ENCODE assay signal across 8 cellular contexts in the genomic region with DNA sequence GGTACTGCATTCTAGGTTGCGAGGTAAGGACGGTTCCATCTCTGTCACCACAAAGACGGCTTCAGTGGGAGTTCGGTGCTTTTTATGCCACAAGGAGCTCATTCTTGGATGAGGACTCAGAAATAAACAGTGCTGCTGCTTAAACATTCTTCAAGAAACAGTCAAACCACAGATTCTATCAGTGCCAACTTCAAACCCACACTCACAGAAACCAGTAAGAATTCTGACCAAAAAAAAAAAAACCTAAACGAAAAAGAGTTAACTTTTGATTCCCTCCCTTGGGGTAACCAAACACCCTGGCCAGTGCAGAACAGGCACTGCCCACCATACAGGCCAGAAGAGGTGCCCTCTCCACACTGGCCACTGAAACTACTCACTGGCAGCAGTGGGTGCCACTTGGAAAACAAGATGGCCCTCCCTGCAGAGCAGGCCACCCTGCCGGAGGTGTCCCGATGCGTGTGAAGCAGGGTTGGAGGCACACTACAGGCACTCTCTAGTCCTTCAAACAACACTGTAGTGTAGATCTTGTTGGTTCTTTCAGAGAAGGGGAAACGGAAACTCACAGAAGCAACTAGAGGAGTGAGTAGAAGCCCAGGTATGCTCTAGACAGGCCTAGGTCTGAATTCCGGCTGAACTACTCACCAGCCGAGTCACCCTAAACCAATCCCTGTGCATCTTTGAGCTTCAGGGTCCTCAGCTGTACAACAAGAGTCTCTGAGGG.
DNase-seq lines count a peak whose midpoint lies in the region; ATAC-seq and TF ChIP-seq lines count a peak whose summit lies in the region.

No MANE protein-coding gene starts in this region.

- H3K36me3 ChIP-seq in KOPT-K1 (ENCODE audit: insufficient read depth, low read length) (no peaks in the 10 kb centered on the region), uterus (no peaks in the 10 kb centered on the region)

- DNase-seq in AG10803 (ENCODE audit: low read depth) (peak; percentile 92), iris pigment epithelial cell (ENCODE audit: low read depth) (peak; percentile 73), hippocampal formation (lab: John Stamatoyannopoulos, UW) (no peak), uterus (no peak), Ammon's horn (ENCODE audit: low spot score) (no peak)
- DNase-seq in activated naive CD4-positive, alpha-beta T cell treated with anti-CD3 and anti-CD28 coated beads for 36 hours, result peak; percentile 43

- H3K27ac Mint-ChIP-seq in activated naive CD4-positive, alpha-beta T cell treated with anti-CD3 and anti-CD28 coated beads for 36 hours, result peak overlapping the region; percentile 74

- no peaks in the 10 kb centered on the region for H3K9me3 Mint-ChIP-seq in activated naive CD4-positive, alpha-beta T cell treated with anti-CD3 and anti-CD28 coated beads for 36 hours

- H3K4me3 ChIP-seq in AG10803 (ENCODE audit: low read length), result 0 out of 2 replicates have a peak overlapping the region, but pooled peaks have one; percentile 5
- H3K4me3 ChIP-seq in uterus, result no peak overlapping the region

- TF ChIP-seq CTCF in AG10803 (conservative IDR thresholded peaks at IDR 0.05; ENCODE audit: low read length) (0 out of 2 replicates have a peak, but pooled peaks have one; percentile 3), uterus (IDR thresholded peaks at IDR 0.05) (no peak)

- no peaks in the 10 kb centered on the region for H3K4me1 ChIP-seq in uterus

- ATAC-seq in HG02981 (IDR thresholded peaks at IDR 0.05; ENCODE audit: unreplicated experiment), result no peak

- H3K36me3 Mint-ChIP-seq in activated naive CD4-positive, alpha-beta T cell treated with anti-CD3 and anti-CD28 coated beads for 36 hours (ENCODE audit: low read depth), result no peaks in the 10 kb centered on the region

- no peaks in the 10 kb centered on the region for H3K27me3 ChIP-seq in uterus

- H3K4me3 Mint-ChIP-seq in activated naive CD4-positive, alpha-beta T cell treated with anti-CD3 and anti-CD28 coated beads for 36 hours, result peak overlapping the region; percentile 26

- CTCF ChIA-PET in activated naive CD4-positive, alpha-beta T cell treated with anti-CD3 and anti-CD28 coated beads for 36 hours (lab: Charles Lee), result interaction anchor here (1.0 to 5.9 kb wide), 3 partner anchors 49 to 101 kb away, joined by 3 to 28 read pairs (median 3); no protein-coding TSS in a partner anchor

- H3K9me3 ChIP-seq in KOPT-K1 (ENCODE audit: insufficient read depth, low read length, poor library complexity, severe bottlenecking), result no peaks in the 10 kb centered on the region
- no peaks in the 10 kb centered on the region for H3K9me3 ChIP-seq in uterus

- H3K27ac ChIP-seq in KOPT-K1 (ENCODE audit: low read depth, low read length, poor library complexity, severe bottlenecking) (peak overlapping the region; percentile 93), uterus (no peak overlapping the region)

- peaks cover 66% of the 10 kb centered on the region for H3K4me1 Mint-ChIP-seq in activated naive CD4-positive, alpha-beta T cell treated with anti-CD3 and anti-CD28 coated beads for 36 hours (ENCODE audit: low read depth)

- H3K27me3 Mint-ChIP-seq in activated naive CD4-positive, alpha-beta T cell treated with anti-CD3 and anti-CD28 coated beads for 36 hours (ENCODE audit: low read depth), result no peaks in the 10 kb centered on the region

- no peak for TF ChIP-seq POLR2A in uterus (IDR thresholded peaks at IDR 0.05)

- intact Hi-C loops in activated naive CD4-positive, alpha-beta T cell treated with anti-CD3 and anti-CD28 coated beads for 36 hours (cut with micrococcal nuclease), result loop anchor here (1.0 to 5.0 kb wide), 3 partner anchors 40 to 602 kb away; partner anchors contain the start of gene SUSD4
- intact Hi-C loops in uterus (cut with DNase I; ENCODE audit: low total_unique reads), result no loop called here

Comparison
In these comparisons a context has a peak if more than half of its experiments do, and no peak if none do; other contexts are left out.
1. DNase-seq: peak in AG10803 (single experiment), activated naive CD4-positive, alpha-beta T cell treated with anti-CD3 and anti-CD28 coated beads for 36 hours (single experiment) and iris pigment epithelial cell (single experiment); none in hippocampal formation (0 of 2), uterus (0 of 2) and Ammon's horn (single experiment).